Comparison of ENCODE assay signal across 27 cellular contexts in the genomic region with DNA sequence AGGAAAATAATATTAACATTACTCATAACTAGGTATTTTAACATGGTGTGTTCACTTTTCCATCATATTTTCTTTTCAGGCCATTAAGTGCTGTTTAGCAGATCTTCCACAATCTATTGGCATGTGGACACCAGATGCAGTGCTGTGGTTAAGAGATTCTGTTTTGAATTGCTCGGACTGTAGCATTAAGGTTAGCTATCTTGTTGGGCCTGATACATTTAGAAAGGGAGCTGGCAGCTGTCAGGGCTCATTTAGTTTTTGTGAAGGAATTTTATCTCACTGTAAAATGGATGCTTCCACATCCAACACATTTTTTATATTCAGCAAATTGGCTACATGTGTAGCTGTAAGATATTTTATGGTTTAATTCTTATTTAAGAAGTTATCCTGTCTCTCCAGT. TPM values are rescaled to one million over a fixed set of nuclear protein-coding genes. Genes with fewer than 3 reads are reported as not detected.
DNase-seq lines count a peak whose midpoint lies in the region; ATAC-seq, FAIRE-seq and TF ChIP-seq lines count a peak whose summit lies in the region.
"Had no signal": no experiment of that assay in that cellular context is flagged by ENCODE, and none has a peak within 500 bp of the region (broad histone marks: within the 10 kb centered on the region; RNA-seq: fewer than 3 reads in every experiment).

No MANE protein-coding gene starts in this region.

- ATAC-seq in IMR-90 (ENCODE audit: low read depth) (no peak), left lung (no peak)
- ATAC-seq: CD8-positive, alpha-beta T cell; HCT116 had no signal

- no peaks in the 10 kb centered on the region for H3K27me3 ChIP-seq in BJ (ENCODE audit: control insufficient read depth, insufficient read depth, low read length)
- H3K27me3 ChIP-seq in IMR-90 (ENCODE audit: control insufficient read depth, insufficient read depth, low read length), result no peaks in the 10 kb centered on the region
- H3K27me3 ChIP-seq in left lung, result no peaks in the 10 kb centered on the region
- H3K27me3 ChIP-seq in HAP-1 (ENCODE audit: low read depth), result no peaks in the 10 kb centered on the region

- H2BK120ac ChIP-seq in IMR-90 (ENCODE audit: low read depth, low read length), result no peak overlapping the region

- no peak for TF ChIP-seq CTCF in BJ (IDR thresholded peaks at IDR 0.05; ENCODE audit: insufficient read depth, low read depth, low read length)
- no peak for TF ChIP-seq CTCF in IMR-90 (conservative IDR thresholded peaks at IDR 0.05; ENCODE audit: low read depth, low read length)
- no peak for TF ChIP-seq CTCF in left lung (IDR thresholded peaks at IDR 0.05)
- no peak for TF ChIP-seq CTCF in GM20000 (IDR thresholded peaks at IDR 0.05; ENCODE audit: extremely low read depth, missing control alignments)

- TF ChIP-seq RAD21 in IMR-90 (IDR thresholded peaks at IDR 0.05; ENCODE audit: low read length), result no peak

- H3K9ac ChIP-seq in IMR-90 (ENCODE audit: low read depth, low read length), result no peak overlapping the region

- POLR2A ChIA-PET in BJ (lab: Charles Lee) (interaction anchor here (0.6 kb wide), 1 partner anchor 12 kb away, joined by 6 read pairs; no protein-coding TSS in a partner anchor), IMR-90 (lab: Charles Lee; ENCODE audit: unreplicated experiment) (no interaction called here)

- H3K4me2 ChIP-seq in IMR-90 (ENCODE audit: low read depth, low read length), result no peak overlapping the region
- H3K4me2 ChIP-seq: PC-9 had no signal

- no TSS peak for BruUV-seq in IMR-90 (replicated peaks; lab: Mats Ljungman, UMichigan)

- CTCF ChIA-PET in BJ (lab: Yijun Ruan, JAX) (interaction anchor here (1.0 to 5.0 kb wide), 3 partner anchors 12 to 128 kb away, joined by 3 to 25 read pairs (median 4); no protein-coding TSS in a partner anchor), IMR-90 (lab: Yijun Ruan, JAX) (interaction anchor here (1.3 kb wide), 1 partner anchor 118 kb away, joined by 6 read pairs; no protein-coding TSS in a partner anchor)

- no peaks in the 10 kb centered on the region for H4K20me1 ChIP-seq in IMR-90 (ENCODE audit: insufficient read depth, low read length)

- H2BK20ac ChIP-seq in IMR-90 (ENCODE audit: low read depth, low read length), result no peak overlapping the region

- H2AFZ ChIP-seq in IMR-90 (replicated peaks; ENCODE audit: low read length, poor library complexity), result no peak overlapping the region
- H2AFZ ChIP-seq: PC-9 had no signal

- dilution Hi-C loops in IMR-90 (cut with HindIII; ENCODE audit: low sequenced_read_pairs, unreplicated experiment), result no loop called here

- H3K23ac ChIP-seq in IMR-90 (ENCODE audit: low read depth, low read length), result no peak overlapping the region

- H4K91ac ChIP-seq in IMR-90 (ENCODE audit: insufficient read depth, low read depth, low read length), result no peak overlapping the region

- H3K27ac ChIP-seq in IMR-90 (ENCODE audit: insufficient read depth, low read length) (no peak overlapping the region), left lung (no peak overlapping the region)
- H3K27ac ChIP-seq: C4-2B, PC-9 had no signal

- H3K9me1 ChIP-seq in IMR-90 (ENCODE audit: insufficient read depth, low read length), result no peaks in the 10 kb centered on the region; the same call in 1 of the 2 replicates

- H4K8ac ChIP-seq in IMR-90 (ENCODE audit: low read depth in 2 of 2, low read length in 2 of 2), result no peak overlapping the region

- H3K4me3 ChIP-seq in BJ (ENCODE audit: low read depth, low read length) (no peak overlapping the region), IMR-90 (ENCODE audit: insufficient read depth, low read depth, low read length) (no peak overlapping the region), left lung (no peak overlapping the region), HAP-1 (no peak overlapping the region)
- H3K4me3 ChIP-seq: PC-9 had no signal

- intact Hi-C loops in IMR-90 (cut with micrococcal nuclease), result no loop called here
- intact Hi-C loops in left lung (cut with DNase I), result no loop called here

- no CpG with 5 or more reads among the region's 1 CpG for WGBS in IMR-90 (ENCODE audit: extremely low coverage in 2 of 2, insufficient read length in 1 of 2), 2 experiments

- no peak overlapping the region for H3K18ac ChIP-seq in IMR-90 (ENCODE audit: low read depth, low read length)

- H3K56ac ChIP-seq in IMR-90 (ENCODE audit: extremely low read depth, insufficient read depth, low read length), result no peak overlapping the region

- no peak overlapping the region for H2AK5ac ChIP-seq in IMR-90 (ENCODE audit: low read depth, low read length)

- H3K14ac ChIP-seq in IMR-90 (replicated peaks; ENCODE audit: low read depth, low read length), result no peak overlapping the region

- H2AK9ac ChIP-seq in IMR-90 (replicated peaks; ENCODE audit: low read depth, low read length, poor library complexity), result no peak overlapping the region

- no peaks in the 10 kb centered on the region for H3K79me1 ChIP-seq in IMR-90 (ENCODE audit: low read depth in 1 of 2, low read length in 2 of 2)

- no peak overlapping the region for H2BK15ac ChIP-seq in IMR-90 (ENCODE audit: low read depth, low read length)

- no peaks in the 10 kb centered on the region for H3K36me3 ChIP-seq in BJ (ENCODE audit: control insufficient read depth, insufficient read depth, low read length)
- peaks cover 4% of the 10 kb centered on the region; the same call in 1 of the 2 replicates for H3K36me3 ChIP-seq in IMR-90 (ENCODE audit: control insufficient read depth, insufficient read depth, low read length)
- peaks cover 0 to 50% of the 10 kb centered on the region in 2 donors for H3K36me3 ChIP-seq in left lung
- no peaks in the 10 kb centered on the region for H3K36me3 ChIP-seq in HAP-1 (replicated peaks)

- in situ Hi-C loops in IMR-90 (cut with MboI; ENCODE audit: low sequenced_read_pairs), result no loop called here
- in situ Hi-C loops in HAP-1 (cut with MboI; ENCODE audit: low sequenced_read_pairs), result no loop called here

- TF ChIP-seq POLR2A in IMR-90 (IDR thresholded peaks at IDR 0.05; ENCODE audit: low read depth, low read length), result no peak

- peak; percentile 26 for FAIRE-seq in endometrium (lab: Jason Lieb, UNC)
- FAIRE-seq: A204.1, GM18507, H1, HTR-8/SVneo had no signal

- H3K9me3 ChIP-seq in IMR-90 (ENCODE audit: control insufficient read depth, insufficient read depth, low read length), result no peaks in the 10 kb centered on the region
- no peaks in the 10 kb centered on the region for H3K9me3 ChIP-seq in left lung
- no peaks in the 10 kb centered on the region for H3K9me3 ChIP-seq in HAP-1
- H3K9me3 ChIP-seq: Caco-2 had no signal

- no peak overlapping the region for H4K5ac ChIP-seq in IMR-90 (ENCODE audit: low read depth, low read length)

- H3K4me1 ChIP-seq in IMR-90 (ENCODE audit: control insufficient read depth, insufficient read depth, low read length) (peaks cover 8% of the 10 kb centered on the region), left lung (peaks cover 0 to 7% of the 10 kb centered on the region in 2 donors), HAP-1 (no peaks in the 10 kb centered on the region)
- H3K4me1 ChIP-seq: Caco-2 had no signal

- no peak overlapping the region for H3K4ac ChIP-seq in IMR-90 (ENCODE audit: low read depth, low read length)

- no peak overlapping the region for H2BK5ac ChIP-seq in IMR-90 (ENCODE audit: low read depth, low read length, poor library complexity, severe bottlenecking)

- DNase-seq in BJ (ENCODE audit: low read depth), result peak; percentile 27
- peak; percentile 30 for DNase-seq in IMR-90
- peak; percentile 41 for DNase-seq in myocyte (ENCODE audit: low read depth)
- no peak for DNase-seq in NCI-H82 treated with DMSO at 0.1 percent for 48 hours (lab: John Stamatoyannopoulos, UW; ENCODE audit: unreplicated experiment)
- DNase-seq in left lung, result no peak
- no peak for DNase-seq in HAP-1 (ENCODE audit: low spot score in 2 of 2)
- DNase-seq in GM20000 (ENCODE audit: low spot score), result no peak
- DNase-seq: Caco-2; CD8-positive, alpha-beta T cell; DMS79 treated with DMSO at 0.1 percent for 48 hours; KG1; MM.1S; NCI-H2029; NCI-H446 treated with DMSO at 0.1 percent for 48 hours; NCI-H526; NCI-H82; PC-9; RPMI8226; SHP77; SW 1271 had no signal

TF ChIP-seq in IMR-90, 13 proteins besides CTCF, POLR2A, EP300 and RAD21 (continues in another document):
- TF ChIP-seq MAFK (IDR thresholded peaks at IDR 0.05; ENCODE audit: low read depth, low read length), result no peak
- TF ChIP-seq CEBPB (IDR thresholded peaks at IDR 0.05; ENCODE audit: low read depth, low read length), result no peak
- TF ChIP-seq CHD1 (IDR thresholded peaks at IDR 0.05; ENCODE audit: low read depth, low read length), result no peak
- TF ChIP-seq, protein P1, sequence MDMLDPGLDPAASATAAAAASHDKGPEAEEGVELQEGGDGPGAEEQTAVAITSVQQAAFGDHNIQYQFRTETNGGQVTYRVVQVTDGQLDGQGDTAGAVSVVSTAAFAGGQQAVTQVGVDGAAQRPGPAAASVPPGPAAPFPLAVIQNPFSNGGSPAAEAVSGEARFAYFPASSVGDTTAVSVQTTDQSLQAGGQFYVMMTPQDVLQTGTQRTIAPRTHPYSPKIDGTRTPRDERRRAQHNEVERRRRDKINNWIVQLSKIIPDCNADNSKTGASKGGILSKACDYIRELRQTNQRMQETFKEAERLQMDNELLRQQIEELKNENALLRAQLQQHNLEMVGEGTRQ (IDR thresholded peaks at IDR 0.05; ENCODE audit: low read depth, low read length), result no peak
- no peak for TF ChIP-seq MAZ (IDR thresholded peaks at IDR 0.05; ENCODE audit: borderline replicate concordance, low read depth, low read length)
- TF ChIP-seq FOS (IDR thresholded peaks at IDR 0.05; ENCODE audit: low read depth, low read length), result no peak
- no peak for TF ChIP-seq RFX5 (IDR thresholded peaks at IDR 0.05; ENCODE audit: low read depth, low read length)
- TF ChIP-seq, protein P2, sequence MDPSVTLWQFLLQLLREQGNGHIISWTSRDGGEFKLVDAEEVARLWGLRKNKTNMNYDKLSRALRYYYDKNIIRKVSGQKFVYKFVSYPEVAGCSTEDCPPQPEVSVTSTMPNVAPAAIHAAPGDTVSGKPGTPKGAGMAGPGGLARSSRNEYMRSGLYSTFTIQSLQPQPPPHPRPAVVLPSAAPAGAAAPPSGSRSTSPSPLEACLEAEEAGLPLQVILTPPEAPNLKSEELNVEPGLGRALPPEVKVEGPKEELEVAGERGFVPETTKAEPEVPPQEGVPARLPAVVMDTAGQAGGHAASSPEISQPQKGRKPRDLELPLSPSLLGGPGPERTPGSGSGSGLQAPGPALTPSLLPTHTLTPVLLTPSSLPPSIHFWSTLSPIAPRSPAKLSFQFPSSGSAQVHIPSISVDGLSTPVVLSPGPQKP (IDR thresholded peaks at IDR 0.05; ENCODE audit: borderline replicate concordance, low read depth, low read length), result no peak
- no peak for TF ChIP-seq MXI1 (IDR thresholded peaks at IDR 0.05; ENCODE audit: borderline replicate concordance, low read depth, low read length)
- TF ChIP-seq SMC3 (IDR thresholded peaks at IDR 0.05; ENCODE audit: low read depth, low read length), result no peak

RNA-seq across cellular contexts. Expression of a gene that starts 20.7 kb away (rescaled TPM):
- 0.06 and 0.15 TPM in 2 replicates for polyA plus RNA-seq in BJ (2011; rRNA removed)
- 0.14 and 0.31 TPM in 2 replicates for polyA minus RNA-seq in BJ (2011; rRNA and poly(A)+ RNA removed)
- 0.18 and 0.28 TPM in 2 replicates for total RNA-seq in IMR-90 (2012; rRNA removed)
- polyA plus RNA-seq in IMR-90 (2012; rRNA removed), result 0.19 and 0.38 TPM in 2 replicates
- polyA plus RNA-seq in IMR-90 (2012; cell fraction: cytosol; rRNA removed), result 0.16 and 0.26 TPM in 2 replicates
- 0.10 and 0.66 TPM in 2 replicates for polyA plus RNA-seq in IMR-90 (2012; cell fraction: nucleus; rRNA removed; ENCODE audit: low replicate concordance)
- total RNA-seq in myocyte, result 48.8 and 60.3 TPM in 2 replicates
- 48.2 TPM for polyA plus RNA-seq in myocyte (2012)
- total RNA-seq in left lung, result 1 to 10 TPM; 2.5 to 6.0 TPM

Comparison
In these comparisons a context has a peak if more than half of its experiments do, and no peak if none do; other contexts are left out.
1. DNase-seq: peak in BJ (single experiment), IMR-90 (single experiment) and myocyte (single experiment); none in NCI-H82 treated with DMSO at 0.1 percent for 48 hours (single experiment), left lung (0 of 2), HAP-1 (0 of 2) and GM20000 (single experiment).